ENCODE assay signal across 8 cellular contexts in genomic region chr10:129968937-129969527, GRCh38. TPM values are rescaled to one million over a fixed set of nuclear protein-coding genes. Genes with fewer than 3 reads are reported as not detected.
DNase-seq lines count a peak whose midpoint lies in the region; ATAC-seq, FAIRE-seq and TF ChIP-seq lines count a peak whose summit lies in the region.

No MANE protein-coding gene starts in this region.

- no peak overlapping the region for H3K27ac ChIP-seq in kidney (ENCODE audit: low read depth in 2 of 2, low read length in 2 of 2)
- no peak overlapping the region for H3K27ac ChIP-seq in tibial artery

- H3K9ac ChIP-seq in kidney (ENCODE audit: low read length in 2 of 2): no peak overlapping the region

- peaks cover 62% of the 10 kb centered on the region for H3K27me3 Mint-ChIP-seq in activated naive CD8-positive, alpha-beta T cell treated with anti-CD3 and anti-CD28 coated beads, Interleukin-2, amount 10 ng/mL, durations not matched to agents 7 days and 5 days

- no peak overlapping the region for H3K4me3 Mint-ChIP-seq in activated naive CD8-positive, alpha-beta T cell treated with anti-CD3 and anti-CD28 coated beads, Interleukin-2, amount 10 ng/mL, durations not matched to agents 7 days and 5 days

- H3K36me3 ChIP-seq in kidney (ENCODE audit: control insufficient read depth in 1 of 2, insufficient read depth in 2 of 2, low read length in 2 of 2) (no peaks in the 10 kb centered on the region), tibial artery (no peaks in the 10 kb centered on the region)

- no peaks in the 10 kb centered on the region for H3K9me3 Mint-ChIP-seq in activated naive CD8-positive, alpha-beta T cell treated with anti-CD3 and anti-CD28 coated beads, Interleukin-2, amount 10 ng/mL, durations not matched to agents 7 days and 5 days

- intact Hi-C loops in kidney (cut with DNase I): loop anchor here (2.0 kb wide), 1 partner anchor 936 kb away; no protein-coding TSS in a partner anchor
- intact Hi-C loops in tibial artery (cut with DNase I; ENCODE audit: low total_unique reads): loop anchor here (5.0 kb wide), 1 partner anchor 77 kb away; no protein-coding TSS in a partner anchor

- peaks cover 0 to 94% of the 10 kb centered on the region in 2 donors for H3K27me3 ChIP-seq in tibial artery

- H3K27ac Mint-ChIP-seq in activated naive CD8-positive, alpha-beta T cell treated with anti-CD3 and anti-CD28 coated beads, Interleukin-2, amount 10 ng/mL, durations not matched to agents 7 days and 5 days: peak overlapping the region; percentile 12

- H3K9me3 ChIP-seq in kidney (ENCODE audit: control insufficient read depth in 1 of 2, low read length in 2 of 2) (no peaks in the 10 kb centered on the region), tibial artery (no peaks in the 10 kb centered on the region)

- H3K4me3 ChIP-seq in kidney (ENCODE audit: low read length in 2 of 2) (no peak overlapping the region), tibial artery (peak overlapping the region in 1 of 2 donors; percentile 24)

- ATAC-seq in activated naive CD8-positive, alpha-beta T cell treated with anti-CD3 and anti-CD28 coated beads, Interleukin-2, amount 10 ng/mL, durations not matched to agents 7 days and 5 days (ENCODE audit: low read depth): no peak
- no peak for ATAC-seq in HG03095 (IDR thresholded peaks at IDR 0.05; ENCODE audit: unreplicated experiment)

- no peaks in the 10 kb centered on the region for H3K36me3 Mint-ChIP-seq in activated naive CD8-positive, alpha-beta T cell treated with anti-CD3 and anti-CD28 coated beads, Interleukin-2, amount 10 ng/mL, durations not matched to agents 7 days and 5 days

- DNase-seq in activated T-cell treated with anti-CD3 and anti-CD28 coated beads for 24 hours (ENCODE audit: low read depth): peak; percentile 39
- no peak for DNase-seq in activated T-cell treated with anti-CD3 and anti-CD28 coated beads for 4 hours
- DNase-seq in activated naive CD8-positive, alpha-beta T cell treated with anti-CD3 and anti-CD28 coated beads, Interleukin-2, amount 10 ng/mL, durations not matched to agents 7 days and 5 days: peak; percentile 51
- no peak for DNase-seq in kidney
- DNase-seq in tibial artery: peak in 1 of 2 donors; percentile 75
- DNase-seq in RKO (ENCODE audit: low spot score): no peak
- no peak for DNase-seq in activated gamma-delta T cell (lab: John Stamatoyannopoulos, UW)

- no peak for FAIRE-seq in kidney (lab: Jason Lieb, UNC)

- peaks cover 8% of the 10 kb centered on the region for H3K4me1 Mint-ChIP-seq in activated naive CD8-positive, alpha-beta T cell treated with anti-CD3 and anti-CD28 coated beads, Interleukin-2, amount 10 ng/mL, durations not matched to agents 7 days and 5 days

- POLR2A ChIA-PET in activated naive CD8-positive, alpha-beta T cell treated with anti-CD3 and anti-CD28 coated beads, Interleukin-2, amount 10 ng/mL, durations not matched to agents 7 days and 5 days (lab: Charles Lee): no interaction called here

- peak; percentile 54 for TF ChIP-seq CTCF in kidney (IDR thresholded peaks at IDR 0.05; ENCODE audit: borderline replicate concordance, extremely low read depth, insufficient read depth)
- peak; percentile 54 to 61 for TF ChIP-seq CTCF in tibial artery (IDR thresholded peaks at IDR 0.05)

- H3K4me1 ChIP-seq in kidney (ENCODE audit: control insufficient read depth in 1 of 2, insufficient read depth in 1 of 2, low read depth in 1 of 2, low read length in 2 of 2) (no peaks in the 10 kb centered on the region), tibial artery (peaks cover 0 to 65% (median 41%) of the 10 kb centered on the region in 4 donors)

RNA-seq across cellular contexts. Expression of gene EBF3, which starts 5.0 kb away (rescaled TPM):
- not detected for total RNA-seq in activated naive CD8-positive, alpha-beta T cell treated with anti-CD3 and anti-CD28 coated beads, Interleukin-2, amount 10 ng/mL, durations not matched to agents 7 days and 5 days
- 0.98 TPM for total RNA-seq in kidney
- 0.09 TPM for polyA plus RNA-seq in kidney (ENCODE audit: insufficient read depth, low read depth, low replicate concordance)

Comparison
In these comparisons a context has a peak if more than half of its experiments do, and no peak if none do; other contexts are left out.
1. DNase-seq: peak in activated T-cell treated with anti-CD3 and anti-CD28 coated beads for 24 hours (single experiment) and activated naive CD8-positive, alpha-beta T cell treated with anti-CD3 and anti-CD28 coated beads, Interleukin-2, amount 10 ng/mL, durations not matched to agents 7 days and 5 days (single experiment); none in activated T-cell treated with anti-CD3 and anti-CD28 coated beads for 4 hours (single experiment), kidney (single experiment), RKO (single experiment) and activated gamma-delta T cell (single experiment).